Comparison of ENCODE assay signal across 8 cellular contexts in the genomic region with DNA sequence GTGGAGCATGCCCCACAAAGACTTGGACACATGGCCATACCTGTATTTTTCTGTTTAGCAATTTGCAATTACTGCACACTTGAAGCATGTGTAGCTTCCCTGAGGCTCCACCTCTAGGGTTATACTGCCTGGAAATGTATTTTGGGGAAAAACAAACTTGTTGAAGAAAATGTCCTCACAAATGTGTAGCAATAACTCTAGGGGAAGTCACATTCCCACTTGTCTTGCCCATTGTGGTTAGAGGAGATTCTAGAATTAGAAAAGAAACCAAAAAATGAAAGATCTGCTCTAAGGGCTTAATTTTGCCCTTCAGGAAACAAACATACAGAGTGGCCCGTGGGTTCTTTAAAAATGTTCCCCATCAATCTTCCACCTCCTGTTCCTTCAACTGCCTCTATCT.
DNase-seq lines count a peak whose midpoint lies in the region; ATAC-seq and TF ChIP-seq lines count a peak whose summit lies in the region.
"Not testable (repeated sequence)": the region's sequence is repeated elsewhere in the genome, so short reads cannot be mapped to it uniquely, and the experiment has no call there.

No MANE protein-coding gene starts in this region.

- CTCF ChIA-PET in PC-9 (lab: Charles Lee): not testable (repeated sequence)

- H3F3A ChIP-seq in PC-9 (ENCODE audit: insufficient read depth, low read depth): peaks cover 11% of the 10 kb centered on the region

- intact Hi-C loops in PC-9 (cut with micrococcal nuclease; ENCODE audit: unreplicated experiment): loop anchor here (1.0 to 2.0 kb wide), 5 partner anchors 8 to 95 kb away; no protein-coding TSS in a partner anchor
- intact Hi-C loops in ascending aorta (cut with DNase I): not testable (repeated sequence)

- not testable (repeated sequence) for H4K20me1 ChIP-seq in BLaER1 treated with 17β-estradiol and CSF1 and Interleukin-3, amounts not matched to agents 10 nM and 100 nM; PC-9 (ENCODE audit: insufficient read depth); fibroblast of lung (ENCODE audit: control insufficient read depth, extremely low read depth, insufficient read depth, low read length)

- not testable (repeated sequence) for H3K9me2 ChIP-seq in PC-9 (ENCODE audit: insufficient read depth)

- not testable (repeated sequence) for TF ChIP-seq POLR2A in upper lobe of left lung (IDR thresholded peaks at IDR 0.05)

- DNase-seq in LHCN-M2 (ENCODE audit: low read depth) (peak; percentile 67), fibroblast of lung (ENCODE audit: low read depth in 2 of 2) (peak; percentile 53 to 59), renal cortical epithelial cell (ENCODE audit: low read depth) (peak; percentile 52)
- not testable (repeated sequence) for DNase-seq in PC-9; ascending aorta (ENCODE audit: low spot score in 2 of 2); lung (ENCODE audit: low spot score); upper lobe of left lung

- not testable (repeated sequence) for H3K27me3 ChIP-seq in BLaER1 treated with 17β-estradiol and CSF1 and Interleukin-3, amounts not matched to agents 10 nM and 100 nM; PC-9 (ENCODE audit: insufficient read depth, low read depth); ascending aorta; fibroblast of lung (ENCODE audit: control insufficient read depth, insufficient read depth, low read length); lung (ENCODE audit: control insufficient read depth, insufficient read depth); upper lobe of left lung

- TF ChIP-seq EP300 in upper lobe of left lung (IDR thresholded peaks at IDR 0.05): peak in 2 of 4 donors; percentile 19 to 84

- WGBS in lung, 2 donors: 9 to 16% methylated on average over 1 of the region's 1 CpG
- 5 to 10% methylated on average over 1 of the region's 1 CpG for WGBS in upper lobe of left lung, 2 donors

- peak; percentile 43 for ATAC-seq in lung (ENCODE audit: insufficient read depth, low FRiP score)
- ATAC-seq in upper lobe of left lung (ENCODE audit: low FRiP score in 2 of 2): peak; percentile 49 to 64

- not testable (repeated sequence) for BruUV-seq in PC-9 (replicated peaks; lab: Mats Ljungman, UMichigan)

- H3K4me3 ChIP-seq in BLaER1 treated with 17β-estradiol and CSF1 and Interleukin-3, amounts not matched to agents 10 nM and 100 nM; ascending aorta; fibroblast of lung (replicated peaks in 1 of 4; ENCODE audit: control extremely low read depth in 1 of 4, insufficient read depth in 1 of 4, low read depth in 3 of 4, low read length in 4 of 4); lung; upper lobe of left lung: not testable (repeated sequence)
- peak overlapping the region; percentile 9; the same call in 1 of the 2 replicates for H3K4me3 ChIP-seq in PC-9

- H3K4me1 ChIP-seq in BLaER1 treated with 17β-estradiol and CSF1 and Interleukin-3, amounts not matched to agents 10 nM and 100 nM: peaks cover 14 to 93% (median 47%) of the 10 kb centered on the region in 10 experiments
- H3K4me1 ChIP-seq in PC-9 (replicated peaks; ENCODE audit: insufficient read depth) (peaks cover 42% of the 10 kb centered on the region), ascending aorta (peaks cover 5 to 25% of the 10 kb centered on the region in 2 donors), fibroblast of lung (ENCODE audit: control insufficient read depth, extremely low read depth, insufficient read depth, low read length) (peaks cover 21% of the 10 kb centered on the region), upper lobe of left lung (peaks cover 20 to 28% (median 25%) of the 10 kb centered on the region in 4 donors)
- not testable (repeated sequence) for H3K4me1 ChIP-seq in lung (ENCODE audit: control insufficient read depth in 2 of 2, insufficient read depth in 2 of 2, low read length in 2 of 2)

- not testable (repeated sequence) for H3K79me2 ChIP-seq in PC-9 (ENCODE audit: low read depth); fibroblast of lung (ENCODE audit: control insufficient read depth, insufficient read depth, low read length)

- not testable (repeated sequence) for H3K36me3 ChIP-seq in BLaER1 treated with 17β-estradiol and CSF1 and Interleukin-3, amounts not matched to agents 10 nM and 100 nM; PC-9 (ENCODE audit: low read depth); ascending aorta; fibroblast of lung (ENCODE audit: control insufficient read depth, insufficient read depth, low read length); lung (ENCODE audit: control insufficient read depth in 2 of 2, insufficient read depth in 2 of 2, low read length in 2 of 2); upper lobe of left lung

- peaks cover 15 to 56% (median 36%) of the 10 kb centered on the region in 11 experiments; a peak in 21 of 22 replicates for H3K9me3 ChIP-seq in BLaER1 treated with 17β-estradiol and CSF1 and Interleukin-3, amounts not matched to agents 10 nM and 100 nM (replicated peaks in 1 of 11)
- not testable (repeated sequence) for H3K9me3 ChIP-seq in PC-9 (ENCODE audit: insufficient read depth, low read depth); ascending aorta; fibroblast of lung (ENCODE audit: control insufficient read depth, insufficient read depth, low read depth, low read length); lung (ENCODE audit: control insufficient read depth in 2 of 2, insufficient read depth in 1 of 2, low read length in 1 of 2); upper lobe of left lung

- H3K4me2 ChIP-seq in BLaER1 treated with 17β-estradiol and CSF1 and Interleukin-3, amounts not matched to agents 10 nM and 100 nM: peak overlapping the region; percentile 42 to 88 (median 76)
- H3K4me2 ChIP-seq in PC-9: peak overlapping the region; percentile 44
- peak overlapping the region; percentile 49 for H3K4me2 ChIP-seq in fibroblast of lung (ENCODE audit: extremely low read depth, insufficient read depth, low read length)

- peak overlapping the region in 9 of 11 experiments; percentile 10 to 78 (median 62); a peak in 15 of 22 replicates for H3K9ac ChIP-seq in BLaER1 treated with 17β-estradiol and CSF1 and Interleukin-3, amounts not matched to agents 10 nM and 100 nM
- H3K9ac ChIP-seq in fibroblast of lung (ENCODE audit: insufficient read depth, low read length): not testable (repeated sequence)

- not testable (repeated sequence) for H2AFZ ChIP-seq in PC-9; fibroblast of lung (ENCODE audit: low read length)

- POLR2A ChIA-PET in PC-9 (lab: Charles Lee; ENCODE audit: unreplicated experiment): interaction anchor here (0.7 kb wide), 1 partner anchor 50 kb away, joined by 3 read pairs; no protein-coding TSS in a partner anchor

- TF ChIP-seq CTCF in PC-9 (conservative IDR thresholded peaks at IDR 0.05); ascending aorta (IDR thresholded peaks at IDR 0.05); fibroblast of lung (conservative IDR thresholded peaks at IDR 0.05 in 1 of 2, IDR thresholded peaks at IDR 0.05 in 1 of 2; ENCODE audit: low read depth in 1 of 2, low read length in 2 of 2); lung (IDR thresholded peaks at IDR 0.05; ENCODE audit: control extremely low read depth, extremely low read depth); upper lobe of left lung (IDR thresholded peaks at IDR 0.05): not testable (repeated sequence)

- H3K27ac ChIP-seq in BLaER1 treated with 17β-estradiol and CSF1 and Interleukin-3, amounts not matched to agents 10 nM and 100 nM: peak overlapping the region; percentile 51 to 97 (median 80); a peak in 21 of 22 replicates
- peak overlapping the region; percentile 66 for H3K27ac ChIP-seq in PC-9
- H3K27ac ChIP-seq in ascending aorta: peak overlapping the region; percentile 78
- H3K27ac ChIP-seq in fibroblast of lung (ENCODE audit: insufficient read depth, low read length): not testable (repeated sequence)
- peak overlapping the region; percentile 38 to 85 for H3K27ac ChIP-seq in lung (ENCODE audit: low read depth in 1 of 2, low read length in 1 of 2)
- peak overlapping the region; percentile 76 to 87 (median 80) for H3K27ac ChIP-seq in upper lobe of left lung
